Comparison of ENCODE assay signal across 9 cellular contexts in the genomic region with DNA sequence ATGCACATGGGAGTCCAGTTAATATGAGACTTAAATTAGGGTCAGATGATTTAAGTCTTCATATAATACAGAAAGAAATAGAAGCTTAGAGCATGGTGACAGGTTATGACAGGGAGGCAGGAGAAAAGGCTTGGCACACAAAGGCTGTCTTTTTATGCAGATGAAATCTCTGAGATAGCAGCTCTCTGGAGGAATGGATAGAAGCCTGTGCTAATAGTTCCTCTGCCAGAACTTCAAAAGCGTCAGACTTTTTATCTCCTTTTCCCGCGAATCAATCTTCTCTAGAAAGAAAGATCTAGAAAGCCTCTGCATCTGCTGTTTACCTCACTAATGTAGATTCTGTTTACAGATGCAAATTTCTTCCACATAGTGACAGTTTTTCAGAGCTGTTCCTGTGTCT.
"Had no signal": no experiment of that assay in that cellular context is flagged by ENCODE, and none has a peak within 500 bp of the region (broad histone marks: within the 10 kb centered on the region; RNA-seq: fewer than 3 reads in every experiment).

No MANE protein-coding gene starts in this region.

- H3K27me3 Mint-ChIP-seq: IgD-negative memory B cell had no signal

- H3K4me3 Mint-ChIP-seq: HFFc6, IgD-negative memory B cell had no signal

- H3K27ac ChIP-seq: HL-60 had no signal

- H3K36me3 ChIP-seq: HAP-1 had no signal

- H3K27ac Mint-ChIP-seq: HFFc6, IgD-negative memory B cell had no signal

- DNase-seq: GOT3, H7, HFFc6, KBM-7 had no signal

- ATAC-seq: HCT116, HepG2 had no signal

- H3K9me3 ChIP-seq: HAP-1 had no signal

- H3K4me1 ChIP-seq: HAP-1 had no signal

- H3K4me3 ChIP-seq: HAP-1 had no signal
